ENCODE assay signal across 9 cellular contexts in genomic region chr18:13576598-13576997, GRCh38.
DNase-seq lines count a peak whose midpoint lies in the region; ATAC-seq and TF ChIP-seq lines count a peak whose summit lies in the region.
"Had no signal": no experiment of that assay in that cellular context is flagged by ENCODE, and none has a peak within 500 bp of the region (broad histone marks: within the 10 kb centered on the region; RNA-seq: fewer than 3 reads in every experiment).

No MANE protein-coding gene starts in this region.

- no peak overlapping the region for H3K27ac Mint-ChIP-seq in endodermal cell

- H3K4me1 ChIP-seq in endodermal cell (ENCODE audit: control insufficient read depth, insufficient read depth, low read length) = no peaks in the 10 kb centered on the region

- no peaks in the 10 kb centered on the region for H3K27me3 ChIP-seq in endodermal cell (ENCODE audit: control insufficient read depth, insufficient read depth, low read length, poor library complexity, severe bottlenecking)

- no peaks in the 10 kb centered on the region for H3K4me1 Mint-ChIP-seq in endodermal cell

- no peak for TF ChIP-seq CTCF in endodermal cell (conservative IDR thresholded peaks at IDR 0.05)
- no peak for TF ChIP-seq CTCF in GM10248 (IDR thresholded peaks at IDR 0.05; ENCODE audit: control extremely low read depth, extremely low read depth, low read depth, missing control alignments)

- ATAC-seq in GM18505 (IDR thresholded peaks at IDR 0.05; ENCODE audit: unreplicated experiment) = peak; percentile 18
- ATAC-seq in GM21381 (IDR thresholded peaks at IDR 0.05; ENCODE audit: unreplicated experiment) = peak; percentile 16
- ATAC-seq in HG03354 (IDR thresholded peaks at IDR 0.05; ENCODE audit: poor library complexity, severe bottlenecking, unreplicated experiment) = peak; percentile 30
- ATAC-seq in GM21423 (IDR thresholded peaks at IDR 0.05; ENCODE audit: unreplicated experiment) = no peak

- H3K27ac ChIP-seq in endodermal cell (ENCODE audit: low read depth, low read length) = no peak overlapping the region

- H3K9ac ChIP-seq in endodermal cell (ENCODE audit: extremely low read depth, low read length, poor library complexity, severe bottlenecking) = no peak overlapping the region

- no peaks in the 10 kb centered on the region for H3K9me3 Mint-ChIP-seq in endodermal cell

- no peak overlapping the region for H3K4me3 ChIP-seq in endodermal cell (ENCODE audit: low read length)

- no peaks in the 10 kb centered on the region for H3K36me3 Mint-ChIP-seq in endodermal cell (ENCODE audit: low read depth)

- DNase-seq in endodermal cell (peak; percentile 13), NCI-H187 treated with DMSO at 0.1 percent for 48 hours (lab: John Stamatoyannopoulos, UW) (no peak), HCEC 1CT (no peak), GM10248 (ENCODE audit: extremely low spot score) (no peak)
- DNase-seq: DMS79 had no signal

- CTCF ChIA-PET in GM10248 (lab: Yijun Ruan, JAX) = interaction anchor here (1.1 to 3.1 kb wide), 10 partner anchors 8 to 36 kb away, joined by 3 to 24 read pairs (median 6); no protein-coding TSS in a partner anchor

- no peaks in the 10 kb centered on the region for H3K27me3 Mint-ChIP-seq in endodermal cell (ENCODE audit: insufficient read depth)

- POLR2A ChIA-PET in GM10248 (lab: Yijun Ruan, JAX) = interaction anchor here (0.8 to 4.3 kb wide), 7 partner anchors 9 to 38 kb away, joined by 5 to 55 read pairs (median 7); no protein-coding TSS in a partner anchor

- no peaks in the 10 kb centered on the region for H3K9me3 ChIP-seq in endodermal cell (ENCODE audit: control insufficient read depth, low read length)

- TF ChIP-seq POLR2A in GM18505 (IDR thresholded peaks at IDR 0.05; ENCODE audit: borderline replicate concordance, extremely low read depth, insufficient read depth, insufficient read length) = no peak

- H3K36me3 ChIP-seq in endodermal cell (ENCODE audit: control insufficient read depth, insufficient read depth, low read length) = no peaks in the 10 kb centered on the region

- WGBS in endodermal cell (ENCODE audit: insufficient coverage in 1 of 2, insufficient read length in 1 of 2), 2 experiments = 89 to 95% methylated on average over 4 to 6 of the region's 6 CpGs

- H3K4me3 Mint-ChIP-seq in endodermal cell = no peak overlapping the region
